ENCODE assay signal across 28 cellular contexts in the genomic region with DNA sequence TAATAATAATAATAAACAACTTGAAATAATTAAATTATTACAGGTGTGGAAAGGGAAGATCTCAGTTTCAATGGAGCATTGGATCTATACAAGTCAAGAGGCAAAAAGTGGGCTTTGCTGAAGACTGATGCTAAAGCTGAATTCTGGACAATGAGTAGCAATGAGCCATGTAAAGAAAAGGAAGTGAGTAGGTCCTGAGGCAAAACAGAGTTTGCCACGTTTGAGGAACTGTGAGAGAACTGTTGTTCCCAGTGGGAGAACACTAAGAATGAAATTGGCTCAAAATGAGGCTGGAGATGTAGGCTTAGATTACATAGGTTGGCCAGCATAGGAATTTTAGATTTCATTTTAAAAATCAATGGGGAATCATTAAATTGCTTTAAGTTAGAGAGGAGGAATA.
"Had no signal": no experiment of that assay in that cellular context is flagged by ENCODE, and none has a peak within 500 bp of the region (broad histone marks: within the 10 kb centered on the region; RNA-seq: fewer than 3 reads in every experiment).

No MANE protein-coding gene starts in this region.

- H3K27me3 Mint-ChIP-seq: type B pancreatic cell had no signal

- DNase-seq: dorsolateral prefrontal cortex; effector CD4-positive, alpha-beta T cell; foreskin fibroblast; heart left ventricle; hippocampal formation; left cardiac atrium; mesendoderm; midbrain; naive thymus-derived CD4-positive, alpha-beta T cell; ovary; posterior cingulate gyrus; psoas muscle; right cardiac atrium; sigmoid colon; stimulated activated CD4-positive, alpha-beta T cell treated with anti-CD3 and anti-CD28 coated beads, Interleukin-2, amount 100 ng/mL, for 24 hours; stimulated activated CD4-positive, alpha-beta T cell treated with anti-CD3 and anti-CD28 coated beads, Interleukin-4, amount 100 ng/mL, for 24 hours; stimulated activated naive CD8-positive, alpha-beta T cell treated with anti-CD3 and anti-CD28 coated beads, Interleukin-15, Interleukin-2, amounts not matched to agents 100 U/mL and 50 U/mL, for 24 hours; testis; tibial artery had no signal

- H3K27ac ChIP-seq: dorsolateral prefrontal cortex, epithelial cell of prostate, gastroesophageal sphincter, heart left ventricle, left lung, ovary, psoas muscle, sigmoid colon, testis, tibial artery had no signal

- FAIRE-seq: colon, islet of Langerhans had no signal

- H3K9me3 ChIP-seq: gastroesophageal sphincter, heart left ventricle, left lung, ovary, psoas muscle, sigmoid colon, testis, tibial artery had no signal

- ATAC-seq: esophagus mucosa; gastroesophageal sphincter; heart left ventricle; left cardiac atrium; left lung; naive thymus-derived CD4-positive, alpha-beta T cell; psoas muscle; right cardiac atrium; stimulated activated effector memory CD8-positive, alpha-beta T cell treated with anti-CD3 and anti-CD28 coated beads, Interleukin-12 subunit alpha, Interleukin-12 subunit beta, amount 100 ng/mL, for 72 hours; stimulated activated naive CD8-positive, alpha-beta T cell treated with anti-CD3 and anti-CD28 coated beads, Interleukin-15, Interleukin-2, amounts not matched to agents 100 U/mL and 50 U/mL, for 24 hours had no signal

- H3K4me1 ChIP-seq: gastroesophageal sphincter, left lung, psoas muscle, testis, tibial artery had no signal

- H3K27me3 ChIP-seq: dorsolateral prefrontal cortex, gastroesophageal sphincter, heart left ventricle, left lung, ovary, sigmoid colon, testis, tibial artery had no signal

- H3K4me1 Mint-ChIP-seq: stimulated activated effector memory CD8-positive, alpha-beta T cell treated with anti-CD3 and anti-CD28 coated beads, Interleukin-12 subunit alpha, Interleukin-12 subunit beta, amount 100 ng/mL, for 72 hours had no signal

- H3K4me3 Mint-ChIP-seq: naive thymus-derived CD4-positive, alpha-beta T cell; nephron; stimulated activated effector memory CD8-positive, alpha-beta T cell treated with anti-CD3 and anti-CD28 coated beads, Interleukin-12 subunit alpha, Interleukin-12 subunit beta, amount 100 ng/mL, for 72 hours; type B pancreatic cell had no signal

- H3K9me3 Mint-ChIP-seq: stimulated activated effector memory CD8-positive, alpha-beta T cell treated with anti-CD3 and anti-CD28 coated beads, Interleukin-12 subunit alpha, Interleukin-12 subunit beta, amount 100 ng/mL, for 72 hours; type B pancreatic cell had no signal

- H3K27ac Mint-ChIP-seq: stimulated activated effector memory CD8-positive, alpha-beta T cell treated with anti-CD3 and anti-CD28 coated beads, Interleukin-12 subunit alpha, Interleukin-12 subunit beta, amount 100 ng/mL, for 72 hours; type B pancreatic cell had no signal

- H3K36me3 ChIP-seq: gastroesophageal sphincter, heart left ventricle, left lung, ovary, sigmoid colon, tibial artery had no signal

- H3K4me3 ChIP-seq: dorsolateral prefrontal cortex, gastroesophageal sphincter, heart left ventricle, left lung, ovary, psoas muscle, sigmoid colon, testis, tibial artery had no signal

- H3K36me3 Mint-ChIP-seq: naive thymus-derived CD4-positive, alpha-beta T cell; stimulated activated effector memory CD8-positive, alpha-beta T cell treated with anti-CD3 and anti-CD28 coated beads, Interleukin-12 subunit alpha, Interleukin-12 subunit beta, amount 100 ng/mL, for 72 hours; type B pancreatic cell had no signal
